ENCODE assay signal across 11 cellular contexts in the genomic region with DNA sequence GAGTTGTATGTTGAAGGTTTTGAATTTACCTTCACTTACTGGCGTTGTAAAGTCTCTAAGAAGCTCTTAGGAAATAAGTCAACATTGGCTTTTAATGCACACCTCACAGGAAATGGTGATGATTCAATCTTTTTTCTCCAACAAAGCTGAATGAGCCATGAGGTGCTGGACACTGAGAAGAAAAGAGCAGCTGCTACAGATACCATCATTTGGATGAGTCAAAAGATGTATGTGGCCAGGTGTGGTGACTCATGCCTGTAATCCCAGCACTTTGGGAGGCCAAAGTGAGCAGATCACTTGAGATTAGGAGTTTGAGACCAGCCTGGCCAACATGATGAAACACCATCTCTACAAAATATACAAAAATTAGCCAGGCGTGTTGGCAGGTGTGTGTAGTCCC. TPM values are rescaled to one million over a fixed set of nuclear protein-coding genes. Genes with fewer than 3 reads are reported as not detected.
DNase-seq lines count a peak whose midpoint lies in the region; ATAC-seq and TF ChIP-seq lines count a peak whose summit lies in the region.
"Had no signal": no experiment of that assay in that cellular context is flagged by ENCODE, and none has a peak within 500 bp of the region (broad histone marks: within the 10 kb centered on the region; RNA-seq: fewer than 3 reads in every experiment).

No MANE protein-coding gene starts in this region.

- H3K27me3 ChIP-seq in breast epithelium (no peaks in the 10 kb centered on the region), heart left ventricle (no peaks in the 10 kb centered on the region), WERI-Rb-1 (ENCODE audit: insufficient read depth, low read depth, severe bottlenecking) (no peaks in the 10 kb centered on the region), endodermal cell (ENCODE audit: control insufficient read depth, insufficient read depth, low read length, poor library complexity, severe bottlenecking) (no peaks in the 10 kb centered on the region)

- H3K36me3 ChIP-seq in breast epithelium (no peaks in the 10 kb centered on the region), heart left ventricle (no peaks in the 10 kb centered on the region), WERI-Rb-1 (no peaks in the 10 kb centered on the region), endodermal cell (ENCODE audit: control insufficient read depth, insufficient read depth, low read length) (no peaks in the 10 kb centered on the region)

- H3K9me3 ChIP-seq in breast epithelium, result no peaks in the 10 kb centered on the region
- H3K9me3 ChIP-seq in heart left ventricle, result peaks cover 0 to 2% (median 0%) of the 10 kb centered on the region in 12 donors
- H3K9me3 ChIP-seq in WERI-Rb-1 (ENCODE audit: severe bottlenecking), result no peaks in the 10 kb centered on the region
- H3K9me3 ChIP-seq in endodermal cell (ENCODE audit: control insufficient read depth, low read length), result peaks cover 14% of the 10 kb centered on the region

- peaks cover 14% of the 10 kb centered on the region for H3K4me1 Mint-ChIP-seq in MCF 10A (ENCODE audit: insufficient read depth, unreplicated experiment)
- H3K4me1 Mint-ChIP-seq in activated naive CD8-positive, alpha-beta T cell (ENCODE audit: low read depth), result peaks cover 50% of the 10 kb centered on the region
- peaks cover 74% of the 10 kb centered on the region for H3K4me1 Mint-ChIP-seq in stimulated activated naive CD8-positive, alpha-beta T cell treated with anti-CD3 and anti-CD28 coated beads, Interleukin-15, Interleukin-2, amounts not matched to agents 100 ng/mL and 50 ng/mL, for 24 hours (ENCODE audit: low read depth)
- H3K4me1 Mint-ChIP-seq in endodermal cell, result no peaks in the 10 kb centered on the region

- no TSS peak for BruUV-seq in MCF 10A (replicated peaks; lab: Mats Ljungman, UMichigan)

- CTCF ChIA-PET in MCF 10A (lab: Yijun Ruan, JAX), result interaction anchor here (0.9 to 4.2 kb wide), 3 partner anchors 14 to 167 kb away, joined by 4 to 41 read pairs (median 22); no protein-coding TSS in a partner anchor

- peak; percentile 92 for DNase-seq in MCF 10A (ENCODE audit: unreplicated experiment)
- DNase-seq in breast epithelium (ENCODE audit: low spot score in 2 of 2), result no peak
- DNase-seq in HPDE6-E6E7 (ENCODE audit: extremely low spot score), result peak; percentile 83
- no peak for DNase-seq in heart left ventricle
- DNase-seq in WERI-Rb-1, result no peak
- no peak for DNase-seq in endodermal cell
- DNase-seq: aorta, C1 segment of cervical spinal cord, Kasumi-1 had no signal

- intact Hi-C loops in MCF 10A (cut with micrococcal nuclease), result no loop called here
- intact Hi-C loops in breast epithelium (cut with DNase I; ENCODE audit: low total_unique reads), result no loop called here
- intact Hi-C loops in heart left ventricle (cut with DNase I), result no loop called here

- H3K9me3 Mint-ChIP-seq in MCF 10A (ENCODE audit: unreplicated experiment) (peaks cover 13% of the 10 kb centered on the region), endodermal cell (peaks cover 8% of the 10 kb centered on the region)
- peaks cover 5% of the 10 kb centered on the region for H3K9me3 Mint-ChIP-seq in activated naive CD8-positive, alpha-beta T cell (ENCODE audit: low read depth)
- H3K9me3 Mint-ChIP-seq in stimulated activated naive CD8-positive, alpha-beta T cell treated with anti-CD3 and anti-CD28 coated beads, Interleukin-15, Interleukin-2, amounts not matched to agents 100 ng/mL and 50 ng/mL, for 24 hours, result peaks cover 5% of the 10 kb centered on the region

- H3K27ac ChIP-seq in breast epithelium, result no peak overlapping the region
- no peak overlapping the region for H3K27ac ChIP-seq in heart left ventricle
- no peak overlapping the region for H3K27ac ChIP-seq in WERI-Rb-1
- H3K27ac ChIP-seq in endodermal cell (ENCODE audit: low read depth, low read length), result no peak overlapping the region

- WGBS in heart left ventricle, 4 donors, result 91 to 96% (median 93%) methylated on average over 2 of the region's 2 CpGs
- 94% methylated on average over 2 of the region's 2 CpGs for WGBS in endodermal cell (ENCODE audit: insufficient coverage in 1 of 2, insufficient read length in 1 of 2), 2 experiments

- H3K4me3 Mint-ChIP-seq in MCF 10A (ENCODE audit: unreplicated experiment) (no peak overlapping the region), endodermal cell (no peak overlapping the region)
- H3K4me3 Mint-ChIP-seq in activated naive CD8-positive, alpha-beta T cell, result peak overlapping the region; percentile 68
- H3K4me3 Mint-ChIP-seq in stimulated activated naive CD8-positive, alpha-beta T cell treated with anti-CD3 and anti-CD28 coated beads, Interleukin-15, Interleukin-2, amounts not matched to agents 100 ng/mL and 50 ng/mL, for 24 hours, result peak overlapping the region; percentile 37

- no peak for ATAC-seq in heart left ventricle

- H3K4me3 ChIP-seq in breast epithelium (no peak overlapping the region), heart left ventricle (no peak overlapping the region), WERI-Rb-1 (ENCODE audit: low read depth, low read length) (no peak overlapping the region), endodermal cell (ENCODE audit: low read length) (no peak overlapping the region)

- H3K36me3 Mint-ChIP-seq in MCF 10A (ENCODE audit: insufficient read depth, unreplicated experiment) (no peaks in the 10 kb centered on the region), endodermal cell (ENCODE audit: low read depth) (no peaks in the 10 kb centered on the region)
- H3K36me3 Mint-ChIP-seq in activated naive CD8-positive, alpha-beta T cell, result peaks cover 4% of the 10 kb centered on the region
- no peaks in the 10 kb centered on the region for H3K36me3 Mint-ChIP-seq in stimulated activated naive CD8-positive, alpha-beta T cell treated with anti-CD3 and anti-CD28 coated beads, Interleukin-15, Interleukin-2, amounts not matched to agents 100 ng/mL and 50 ng/mL, for 24 hours (ENCODE audit: low read depth)

- no peak overlapping the region for H3K27ac Mint-ChIP-seq in MCF 10A (ENCODE audit: low read depth, unreplicated experiment)
- peak overlapping the region; percentile 94 for H3K27ac Mint-ChIP-seq in activated naive CD8-positive, alpha-beta T cell
- H3K27ac Mint-ChIP-seq in stimulated activated naive CD8-positive, alpha-beta T cell treated with anti-CD3 and anti-CD28 coated beads, Interleukin-15, Interleukin-2, amounts not matched to agents 100 ng/mL and 50 ng/mL, for 24 hours, result peak overlapping the region; percentile 85
- H3K27ac Mint-ChIP-seq in endodermal cell, result no peak overlapping the region

- H3K4me1 ChIP-seq in breast epithelium (no peaks in the 10 kb centered on the region), heart left ventricle (no peaks in the 10 kb centered on the region), endodermal cell (ENCODE audit: control insufficient read depth, insufficient read depth, low read length) (no peaks in the 10 kb centered on the region)

- H3K27me3 Mint-ChIP-seq in MCF 10A (ENCODE audit: insufficient read depth, unreplicated experiment) (no peaks in the 10 kb centered on the region), endodermal cell (ENCODE audit: insufficient read depth) (no peaks in the 10 kb centered on the region)
- H3K27me3 Mint-ChIP-seq in activated naive CD8-positive, alpha-beta T cell, result peaks cover 3% of the 10 kb centered on the region
- no peaks in the 10 kb centered on the region for H3K27me3 Mint-ChIP-seq in stimulated activated naive CD8-positive, alpha-beta T cell treated with anti-CD3 and anti-CD28 coated beads, Interleukin-15, Interleukin-2, amounts not matched to agents 100 ng/mL and 50 ng/mL, for 24 hours

- TF ChIP-seq CTCF in MCF 10A (IDR thresholded peaks at IDR 0.05; ENCODE audit: unreplicated experiment) (no peak), breast epithelium (IDR thresholded peaks at IDR 0.05) (no peak), heart left ventricle (IDR thresholded peaks at IDR 0.05) (no peak), WERI-Rb-1 (IDR thresholded peaks at IDR 0.05; ENCODE audit: low read depth, low read length) (no peak), endodermal cell (conservative IDR thresholded peaks at IDR 0.05) (no peak)

- POLR2A ChIA-PET in MCF 10A (lab: Yijun Ruan, JAX), result interaction anchor here (0.5 to 1.4 kb wide), 6 partner anchors 11 to 607 kb away, joined by 3 to 4 read pairs (median 4); no protein-coding TSS in a partner anchor

- H3K9ac ChIP-seq in endodermal cell (ENCODE audit: extremely low read depth, low read length, poor library complexity, severe bottlenecking), result no peak overlapping the region

- TF ChIP-seq POLR2A in breast epithelium (IDR thresholded peaks at IDR 0.05) (no peak), heart left ventricle (IDR thresholded peaks at IDR 0.05) (no peak)

RNA-seq across cellular contexts. Expression of a gene that starts 3.3 kb away (rescaled TPM):
- not detected in 2 replicates for total RNA-seq in MCF 10A (2022)
- total RNA-seq in breast epithelium, result not detected
- total RNA-seq in heart left ventricle, result not detected
- polyA plus RNA-seq in heart left ventricle, result not detected
- not detected for total RNA-seq in endodermal cell
- not detected for polyA plus RNA-seq in endodermal cell (2013, experiment 1 of 2)
- polyA plus RNA-seq in endodermal cell (2013, experiment 2 of 2), result not detected
- polyA plus RNA-seq: aorta had no signal

RNA-seq across cellular contexts. Expression of a gene that starts 28.2 kb away (rescaled TPM):
- total RNA-seq in MCF 10A (2022), result not detected in 2 replicates
- not detected for total RNA-seq in breast epithelium
- total RNA-seq in heart left ventricle, result not detected
- polyA plus RNA-seq in heart left ventricle, result not detected
- not detected for total RNA-seq in endodermal cell
- not detected for polyA plus RNA-seq in endodermal cell (2013, experiment 1 of 2)
- polyA plus RNA-seq in endodermal cell (2013, experiment 2 of 2), result not detected
- total RNA-seq: aorta had no signal

Comparison
In these comparisons a context has a peak if more than half of its experiments do, and no peak if none do; other contexts are left out.
1. DNase-seq: peak in MCF 10A (single experiment) and HPDE6-E6E7 (single experiment); none in breast epithelium (0 of 2), heart left ventricle (0 of 5), WERI-Rb-1 (single experiment) and endodermal cell (single experiment).
2. H3K27ac Mint-ChIP-seq: peak in activated naive CD8-positive, alpha-beta T cell (single experiment) and stimulated activated naive CD8-positive, alpha-beta T cell treated with anti-CD3 and anti-CD28 coated beads, Interleukin-15, Interleukin-2, amounts not matched to agents 100 ng/mL and 50 ng/mL, for 24 hours (single experiment); none in MCF 10A (single experiment) and endodermal cell (single experiment).
3. H3K4me3 Mint-ChIP-seq: peak in activated naive CD8-positive, alpha-beta T cell (single experiment) and stimulated activated naive CD8-positive, alpha-beta T cell treated with anti-CD3 and anti-CD28 coated beads, Interleukin-15, Interleukin-2, amounts not matched to agents 100 ng/mL and 50 ng/mL, for 24 hours (single experiment); none in MCF 10A (single experiment) and endodermal cell (single experiment).